In the genomic region with DNA sequence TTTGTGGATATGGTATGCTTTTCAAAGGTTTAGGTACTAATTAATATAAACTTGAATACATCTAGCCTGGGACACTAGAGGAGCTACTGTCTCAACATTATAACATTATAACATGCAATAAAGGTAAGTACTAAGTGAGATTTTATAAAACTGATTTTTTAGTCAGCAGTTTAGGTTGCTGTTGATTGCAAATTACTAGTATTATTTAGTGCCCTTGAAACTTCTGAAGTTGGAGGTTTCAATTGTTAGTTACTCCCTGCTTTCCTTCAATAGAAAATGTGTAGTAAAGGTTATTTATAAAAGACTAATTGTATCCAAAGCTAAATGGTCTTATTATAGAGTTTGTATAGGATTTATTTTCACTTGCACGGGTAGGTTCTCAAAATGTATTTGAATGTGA, we compare ENCODE assay signal across 28 cellular contexts.
"Had no signal": no experiment of that assay in that cellular context is flagged by ENCODE, and none has a peak within 500 bp of the region (broad histone marks: within the 10 kb centered on the region; RNA-seq: fewer than 3 reads in every experiment).

No MANE protein-coding gene starts in this region.

- H3K4me3 ChIP-seq: neural progenitor cell, ovary, psoas muscle, skin epidermis, smooth muscle cell, spleen, suprapubic skin, testis, tibial artery, transverse colon, upper lobe of right lung, uterus had no signal

- H3K36me3 ChIP-seq: neural progenitor cell, ovary, spleen, suprapubic skin, tibial artery, transverse colon, upper lobe of right lung, uterus had no signal

- H3K4me2 ChIP-seq: neural progenitor cell, smooth muscle cell had no signal

- H2AFZ ChIP-seq: neural progenitor cell, parathyroid adenoma had no signal

- H3K4me1 ChIP-seq: parathyroid adenoma, spleen, suprapubic skin, testis, tibial artery, transverse colon, uterus had no signal

- ATAC-seq: natural killer cell; psoas muscle; right cardiac atrium; sciatic nerve; stimulated activated memory B cell treated with anti-CD40 and anti-IgM and Interleukin-4, amounts not matched to agents 10 μg/mL and 1 μg/mL and 100 μg/mL, for 72 hours; stimulated activated naive CD8-positive, alpha-beta T cell treated with anti-CD3 and anti-CD28 coated beads, Interleukin-15, amount 100 ng/mL, for 72 hours; stimulated activated naive CD8-positive, alpha-beta T cell treated with anti-CD3 and anti-CD28 coated beads, Interleukin-15, Interleukin-2, amounts not matched to agents 100 U/mL and 50 U/mL, for 24 hours; upper lobe of right lung had no signal

- H3K9me3 ChIP-seq: ovary, psoas muscle, spleen, suprapubic skin, testis, tibial artery, transverse colon, upper lobe of right lung, uterus had no signal

- H3K27me3 ChIP-seq: ovary, spleen, suprapubic skin, testis, tibial artery, transverse colon, upper lobe of right lung, uterus had no signal

- DNase-seq: natural killer cell; occipital lobe; ovary; posterior cingulate gyrus; psoas muscle; right cardiac atrium; spleen; stimulated activated CD4-positive, alpha-beta T cell treated with anti-CD3 and anti-CD28 coated beads, Interleukin-12 subunit alpha, Interleukin-12 subunit beta, amount 100 ng/mL, for 4 hours; stimulated activated CD4-positive, alpha-beta T cell treated with anti-CD3 and anti-CD28 coated beads, Interleukin-1b, Interleukin-23, amount 100 ng/mL, for 48 hours; stimulated activated CD4-positive, alpha-beta T cell treated with anti-CD3 and anti-CD28 coated beads, Interleukin-4, amount 100 ng/mL, for 1 hour; stimulated activated CD4-positive, alpha-beta T cell treated with anti-CD3 and anti-CD28 coated beads, Interleukin-4, amount 100 ng/mL, for 4 hours; stimulated activated CD8-positive, alpha-beta memory T cell treated with anti-CD3 and anti-CD28 coated beads, Interleukin-4, amount 100 ng/mL, for 48 hours; stimulated activated naive CD4-positive, alpha-beta T cell; stimulated activated naive CD8-positive, alpha-beta T cell treated with anti-CD3 and anti-CD28 coated beads, Interleukin-15, amount 100 ng/mL, for 72 hours; stimulated activated naive CD8-positive, alpha-beta T cell treated with anti-CD3 and anti-CD28 coated beads, Interleukin-15, Interleukin-2, amounts not matched to agents 100 U/mL and 50 U/mL, for 24 hours; substantia nigra; testis; tibial artery; transverse colon; upper lobe of right lung; uterus had no signal

- H3K79me2 ChIP-seq: parathyroid adenoma had no signal

- H3K27ac ChIP-seq: neural progenitor cell, ovary, parathyroid adenoma, psoas muscle, skin epidermis, spleen, suprapubic skin, testis, tibial artery, transverse colon, upper lobe of right lung, uterus had no signal

- H3K9ac ChIP-seq: neural progenitor cell, parathyroid adenoma had no signal
